Comparison of ENCODE assay signal across 26 cellular contexts in the genomic region with DNA sequence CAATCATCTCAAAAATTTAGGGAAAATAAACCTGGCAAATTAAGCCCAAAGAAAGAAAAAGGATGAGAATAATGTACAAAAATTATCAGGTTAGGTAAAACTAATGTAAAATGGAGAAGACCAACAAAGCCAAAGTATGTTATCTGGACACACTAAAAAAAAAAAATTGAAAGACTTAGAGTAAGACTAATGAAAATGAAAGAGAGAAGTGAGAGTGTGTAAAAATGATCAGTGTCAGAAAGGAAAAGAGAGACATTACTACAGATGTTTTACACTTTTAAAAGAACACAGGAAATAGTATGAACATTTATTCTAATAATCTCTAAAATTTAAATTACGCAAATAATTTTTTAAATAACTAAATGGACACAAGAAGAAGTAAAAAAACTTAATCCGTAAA.
A peak's percentile ranks its signal among the peaks of the same experiment; 100 is the strongest.
DNase-seq lines count a peak whose midpoint lies in the region; ATAC-seq, FAIRE-seq and TF ChIP-seq lines count a peak whose summit lies in the region.
"Had no signal": no experiment of that assay in that cellular context is flagged by ENCODE, and none has a peak within 500 bp of the region (broad histone marks: within the 10 kb centered on the region; RNA-seq: fewer than 3 reads in every experiment).

No MANE protein-coding gene starts in this region.

- POLR2A ChIA-PET in GM12878 (lab: Charles Lee) (no interaction called here), T-cell (lab: Charles Lee) (no interaction called here)

- no peaks in the 10 kb centered on the region for H3K36me3 ChIP-seq in GM12878 (ENCODE audit: control insufficient read depth in 2 of 2, insufficient read depth in 2 of 2, low read length in 1 of 2)
- H3K36me3 ChIP-seq in Karpas-422 (ENCODE audit: insufficient read depth, low read length) = no peaks in the 10 kb centered on the region
- H3K36me3 ChIP-seq: BE2C; BLaER1 treated with 17β-estradiol and CSF1 and Interleukin-3, amounts not matched to agents 10 nM and 100 nM had no signal

- H3K9me3 Mint-ChIP-seq in T-cell = no peaks in the 10 kb centered on the region
- H3K9me3 Mint-ChIP-seq: CD14-positive monocyte; CD4-positive, alpha-beta T cell; GM23338; H9; HFFc6 had no signal

- 33% methylated on average over 2 of the region's 2 CpGs for WGBS in GM12878 (ENCODE audit: insufficient coverage, insufficient replicate concordance, low lambda C conversion rate, missing lambda C conversion rate)

- RAD21 ChIA-PET in GM12878 (lab: Charles Lee; ENCODE audit: unreplicated experiment) = interaction anchor here (0.7 to 1.1 kb wide), 3 partner anchors 8 to 570 kb away, joined by 3 to 5 read pairs (median 5); no protein-coding TSS in a partner anchor

- no peak overlapping the region for H3K27ac Mint-ChIP-seq in T-cell
- H3K27ac Mint-ChIP-seq: CD14-positive monocyte; CD4-positive, alpha-beta T cell; CD8-positive, alpha-beta memory T cell; GM23338; H9; HFFc6 had no signal

- H3K4me3 Mint-ChIP-seq in T-cell = no peak overlapping the region
- H3K4me3 Mint-ChIP-seq: CD14-positive monocyte; CD4-positive, alpha-beta T cell; CD8-positive, alpha-beta memory T cell; GM23338; H9; HFFc6 had no signal

- H3K4me2 ChIP-seq in GM12878 (ENCODE audit: control insufficient read depth, insufficient read depth) (no peak overlapping the region), Karpas-422 (ENCODE audit: low read depth, low read length, poor library complexity, severe bottlenecking) (no peak overlapping the region)
- H3K4me2 ChIP-seq: A549; BLaER1 treated with 17β-estradiol and CSF1 and Interleukin-3, amounts not matched to agents 10 nM and 100 nM; GM23338 had no signal

- H2AFZ ChIP-seq in GM12878 (ENCODE audit: control insufficient read depth, low read depth, low read length) (no peak overlapping the region), Karpas-422 (ENCODE audit: low read length) (no peak overlapping the region)
- H2AFZ ChIP-seq: GM23338 had no signal

- H3K9me3 ChIP-seq in GM12878 (replicated peaks; ENCODE audit: control insufficient read depth, insufficient read depth, low read length) (no peaks in the 10 kb centered on the region; the same call in 2 of the 3 replicates), Karpas-422 (ENCODE audit: low read length) (peaks cover 25% of the 10 kb centered on the region; the same call in 1 of the 2 replicates)
- H3K9me3 ChIP-seq: A549; BE2C; BLaER1 treated with 17β-estradiol and CSF1 and Interleukin-3, amounts not matched to agents 10 nM and 100 nM had no signal

- intact Hi-C loops in GM12878 (cut with micrococcal nuclease; ENCODE audit: unreplicated experiment) = no loop called here

- TF ChIP-seq RAD21 in GM12878 (IDR thresholded peaks at IDR 0.05; ENCODE audit: insufficient read depth, low read depth, low read length) = no peak

- H3K9ac ChIP-seq in GM12878 (ENCODE audit: control insufficient read depth, insufficient read depth, low read length) = no peak overlapping the region
- no peak overlapping the region for H3K9ac ChIP-seq in Karpas-422 (ENCODE audit: low read length)
- H3K9ac ChIP-seq: BLaER1 treated with 17β-estradiol and CSF1 and Interleukin-3, amounts not matched to agents 10 nM and 100 nM had no signal

- no TSS peak for BruUV-seq in GM12878 (replicated peaks; lab: Mats Ljungman, UMichigan)

- H3K4me3 ChIP-seq in GM12878 (no peak overlapping the region), Karpas-422 (ENCODE audit: low read length) (no peak overlapping the region)
- H3K4me3 ChIP-seq: A549; BLaER1 treated with 17β-estradiol and CSF1 and Interleukin-3, amounts not matched to agents 10 nM and 100 nM; GM23338 had no signal

- CTCF ChIA-PET in GM12878 (lab: Yijun Ruan, JAX) = interaction anchor here (0.6 to 0.9 kb wide), 2 partner anchors 83 to 107 kb away, joined by 3 read pairs; no protein-coding TSS in a partner anchor
- CTCF ChIA-PET in T-cell (lab: Charles Lee) = no interaction called here

- DNase-seq in GM12891 (ENCODE audit: insufficient read length, low spot score) (no peak), MV-4-11 (lab: John Stamatoyannopoulos, UW) (peak; percentile 27), GM12878 (ENCODE audit: low read depth, low spot score) (no peak), T-cell (no peak), GM13976 (ENCODE audit: low spot score) (no peak), Karpas-422 (no peak), UCSD-AML1 (lab: John Stamatoyannopoulos, UW; ENCODE audit: unreplicated experiment) (no peak)
- DNase-seq: 8988T; ACHN; BE2C; CD4-positive, alpha-beta T cell; CD8-positive, alpha-beta memory T cell; DMS 273 treated with DMSO at 0.1 percent for 48 hours; DMS79; EL; GDM1; H9; HFFc6 had no signal

- no peak for FAIRE-seq in GM12891 (lab: Jason Lieb, UNC)
- FAIRE-seq in GM12878 (lab: Jason Lieb, UNC) = no peak
- FAIRE-seq: A549, D721Med, GM12892, GM18507 had no signal

- H3K4me1 Mint-ChIP-seq in T-cell = peaks cover 0 to 2% (median 0%) of the 10 kb centered on the region in 3 donors
- H3K4me1 Mint-ChIP-seq: CD14-positive monocyte had no signal

- H3K27me3 Mint-ChIP-seq in T-cell = peaks cover 2 to 9% of the 10 kb centered on the region in 2 donors

- H4K20me1 ChIP-seq in GM12878 (ENCODE audit: control insufficient read depth, insufficient read depth) (no peaks in the 10 kb centered on the region), Karpas-422 (ENCODE audit: insufficient read depth, low read depth, low read length) (no peaks in the 10 kb centered on the region)
- H4K20me1 ChIP-seq: BLaER1 treated with 17β-estradiol and CSF1 and Interleukin-3, amounts not matched to agents 10 nM and 100 nM had no signal

- ATAC-seq in GM18868 (IDR thresholded peaks at IDR 0.05; ENCODE audit: unreplicated experiment) = peak; percentile 39
- peak; percentile 61 for ATAC-seq in GM12878
- ATAC-seq in T-cell (replicated peaks in 1 of 4) = no peak
- ATAC-seq: A549, GM23338 had no signal

- H3K9me2 ChIP-seq in Karpas-422 (replicated peaks; ENCODE audit: insufficient read depth, low read length) = no peaks in the 10 kb centered on the region

- H3K27me3 ChIP-seq in GM12878 (replicated peaks in 1 of 2; ENCODE audit: control insufficient read depth in 2 of 2, insufficient read depth in 2 of 2, low read length in 1 of 2) (no peaks in the 10 kb centered on the region), Karpas-422 (ENCODE audit: low read length) (no peaks in the 10 kb centered on the region)
- H3K27me3 ChIP-seq: BE2C; BLaER1 treated with 17β-estradiol and CSF1 and Interleukin-3, amounts not matched to agents 10 nM and 100 nM had no signal

- SMC1A ChIA-PET in GM12878 (lab: Charles Lee; ENCODE audit: uncharacterized antibody, unreplicated experiment) = interaction anchor here (0.6 to 0.7 kb wide), 2 partner anchors 72 to 306 kb away, joined by 3 read pairs; no protein-coding TSS in a partner anchor

- H3K36me3 Mint-ChIP-seq in T-cell = no peaks in the 10 kb centered on the region
- H3K36me3 Mint-ChIP-seq: CD14-positive monocyte; CD8-positive, alpha-beta memory T cell had no signal

- H3K79me2 ChIP-seq in GM12878 (ENCODE audit: control insufficient read depth, insufficient read depth, low read length) = no peaks in the 10 kb centered on the region
- H3K79me2 ChIP-seq in Karpas-422 (ENCODE audit: low read length) = no peaks in the 10 kb centered on the region

- H3K27ac ChIP-seq in GM12878 (ENCODE audit: control insufficient read depth, insufficient read depth) = no peak overlapping the region
- H3K27ac ChIP-seq in Karpas-422 (ENCODE audit: low read length) = no peak overlapping the region
- H3K27ac ChIP-seq: A549; BLaER1 treated with 17β-estradiol and CSF1 and Interleukin-3, amounts not matched to agents 10 nM and 100 nM had no signal

- TF ChIP-seq POLR2A in GM12891 (IDR thresholded peaks at IDR 0.05; ENCODE audit: low read depth, low read length) (no peak), GM12878 (IDR thresholded peaks at IDR 0.05; ENCODE audit: low read depth, low read length) (no peak)

- TF ChIP-seq CTCF in GM12878 (IDR thresholded peaks at IDR 0.05 in 2 of 3, conservative IDR thresholded peaks at IDR 0.05 in 1 of 3; ENCODE audit: control insufficient read depth in 2 of 3, extremely low read depth in 1 of 3, insufficient read depth in 1 of 3, low read depth in 3 of 3, low read length in 3 of 3) (no peak), GM13976 (IDR thresholded peaks at IDR 0.05; ENCODE audit: borderline replicate concordance, control extremely low read depth, extremely low read depth, insufficient read depth, missing control alignments) (no peak)

- no peak for TF ChIP-seq EP300 in GM12878 (IDR thresholded peaks at IDR 0.05; ENCODE audit: borderline replicate concordance in 1 of 2, control insufficient read depth in 1 of 2, low read depth in 2 of 2, low read length in 2 of 2)

- in situ Hi-C loops in GM12878 (cut with MboI) (no loop called here), GM13976 (cut with MboI; ENCODE audit: low sequenced_read_pairs, unreplicated experiment) (no loop called here)

- H3K4me1 ChIP-seq in GM12878 (ENCODE audit: control insufficient read depth, insufficient read depth, low read length) = no peaks in the 10 kb centered on the region
- H3K4me1 ChIP-seq in Karpas-422 (ENCODE audit: low read length) = no peaks in the 10 kb centered on the region
- H3K4me1 ChIP-seq: A549, BE2C had no signal

TF ChIP-seq in GM12891, 5 proteins besides CTCF, POLR2A, EP300 and RAD21:
- no peak for TF ChIP-seq PAX5 (IDR thresholded peaks at IDR 0.05; ENCODE audit: insufficient read depth, low read length, severe bottlenecking)
- TF ChIP-seq SPI1 (IDR thresholded peaks at IDR 0.05; ENCODE audit: low read depth, low read length) = 0 out of 2 replicates have a peak, but pooled peaks have one; percentile 2

TF ChIP-seq in GM12878, 131 proteins besides CTCF, POLR2A, EP300 and RAD21 (continues in another document):
- TF ChIP-seq SPI1 (IDR thresholded peaks at IDR 0.05; ENCODE audit: borderline replicate concordance, insufficient read depth, low read depth, low read length) = no peak; the same call in 1 of the 2 replicates
- TF ChIP-seq WRNIP1 (IDR thresholded peaks at IDR 0.05; ENCODE audit: borderline replicate concordance, low read depth, low read length) = no peak
- TF ChIP-seq, protein P1, sequence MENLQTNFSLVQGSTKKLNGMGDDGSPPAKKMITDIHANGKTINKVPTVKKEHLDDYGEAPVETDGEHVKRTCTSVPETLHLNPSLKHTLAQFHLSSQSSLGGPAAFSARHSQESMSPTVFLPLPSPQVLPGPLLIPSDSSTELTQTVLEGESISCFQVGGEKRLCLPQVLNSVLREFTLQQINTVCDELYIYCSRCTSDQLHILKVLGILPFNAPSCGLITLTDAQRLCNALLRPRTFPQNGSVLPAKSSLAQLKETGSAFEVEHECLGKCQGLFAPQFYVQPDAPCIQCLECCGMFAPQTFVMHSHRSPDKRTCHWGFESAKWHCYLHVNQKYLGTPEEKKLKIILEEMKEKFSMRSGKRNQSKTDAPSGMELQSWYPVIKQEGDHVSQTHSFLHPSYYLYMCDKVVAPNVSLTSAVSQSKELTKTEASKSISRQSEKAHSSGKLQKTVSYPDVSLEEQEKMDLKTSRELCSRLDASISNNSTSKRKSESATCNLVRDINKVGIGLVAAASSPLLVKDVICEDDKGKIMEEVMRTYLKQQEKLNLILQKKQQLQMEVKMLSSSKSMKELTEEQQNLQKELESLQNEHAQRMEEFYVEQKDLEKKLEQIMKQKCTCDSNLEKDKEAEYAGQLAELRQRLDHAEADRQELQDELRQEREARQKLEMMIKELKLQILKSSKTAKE (IDR thresholded peaks at IDR 0.05; ENCODE audit: low read depth, poor library complexity, severe bottlenecking) = no peak
- TF ChIP-seq ZNF384 (IDR thresholded peaks at IDR 0.05; ENCODE audit: borderline replicate concordance, low read depth, low read length) = peak; percentile 22; the same call in 1 of the 2 replicates

Comparison
In these comparisons a context has a peak if more than half of its experiments do, and no peak if none do; other contexts are left out.
1. ATAC-seq: peak in GM18868 (single experiment) and GM12878 (single experiment); none in T-cell (0 of 4).